Comparison of ENCODE assay signal across 22 cellular contexts in the genomic region with DNA sequence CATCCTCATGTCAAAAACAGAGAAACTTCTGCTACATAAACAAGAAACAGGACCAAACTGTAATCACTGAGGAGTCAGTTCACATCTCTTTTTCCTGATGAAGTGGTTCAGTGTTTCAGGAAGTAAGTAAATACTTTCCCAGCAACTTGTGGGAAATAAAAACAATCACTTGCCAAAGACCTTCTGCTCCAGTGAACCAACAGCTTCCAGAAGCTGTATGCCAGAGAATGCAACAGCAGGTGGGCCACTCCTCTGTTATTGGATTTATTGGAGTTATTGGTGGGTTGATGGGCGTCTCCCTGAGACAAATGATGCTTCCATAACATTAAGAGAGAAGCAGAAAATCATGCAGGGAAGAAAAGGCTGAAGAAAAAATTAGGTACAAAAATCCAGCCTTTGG. TPM values are rescaled to one million over a fixed set of nuclear protein-coding genes. Genes with fewer than 3 reads are reported as not detected.
DNase-seq lines count a peak whose midpoint lies in the region; TF ChIP-seq lines count a peak whose summit lies in the region.
"Had no signal": no experiment of that assay in that cellular context is flagged by ENCODE, and none has a peak within 500 bp of the region (broad histone marks: within the 10 kb centered on the region; RNA-seq: fewer than 3 reads in every experiment).

No MANE protein-coding gene starts in this region.

- H3K27me3 Mint-ChIP-seq in IgD-negative memory B cell (no peaks in the 10 kb centered on the region), osteocyte (ENCODE audit: unreplicated experiment) (no peaks in the 10 kb centered on the region)
- H3K27me3 Mint-ChIP-seq: CD8-positive, alpha-beta memory T cell had no signal

- no peak for TF ChIP-seq POLR2A in testis (IDR thresholded peaks at IDR 0.05)

- H3K4me1 Mint-ChIP-seq in IgD-negative memory B cell (peaks cover 23 to 28% (median 24%) of the 10 kb centered on the region in 3 donors), osteocyte (ENCODE audit: unreplicated experiment) (peaks cover 9% of the 10 kb centered on the region)

- H3K36me3 Mint-ChIP-seq in IgD-negative memory B cell (peaks cover 27% of the 10 kb centered on the region), osteocyte (ENCODE audit: unreplicated experiment) (peaks cover 47% of the 10 kb centered on the region)

- no peak overlapping the region for H3K4me3 Mint-ChIP-seq in IgD-negative memory B cell
- H3K4me3 Mint-ChIP-seq in osteocyte (ENCODE audit: unreplicated experiment): no peak overlapping the region
- H3K4me3 Mint-ChIP-seq: CD8-positive, alpha-beta memory T cell; HFFc6 had no signal

- H3K9me3 Mint-ChIP-seq in IgD-negative memory B cell (peaks cover 0 to 13% (median 13%) of the 10 kb centered on the region in 3 donors), osteocyte (ENCODE audit: unreplicated experiment) (peaks cover 12% of the 10 kb centered on the region)

- H3K27ac ChIP-seq in testis: no peak overlapping the region
- H3K27ac ChIP-seq: 22Rv1, C4-2B, PC-9 had no signal

- no peaks in the 10 kb centered on the region for H3K4me1 ChIP-seq in testis

- no peaks in the 10 kb centered on the region for H3K27me3 ChIP-seq in testis

- H3K36me3 ChIP-seq in testis (ENCODE audit: low read depth, missing control alignments): no peaks in the 10 kb centered on the region

- H3K27ac Mint-ChIP-seq in IgD-negative memory B cell: peak overlapping the region in 2 of 3 donors; percentile 8 to 14
- no peak overlapping the region for H3K27ac Mint-ChIP-seq in osteocyte (ENCODE audit: unreplicated experiment)
- H3K27ac Mint-ChIP-seq: HFFc6 had no signal

- no peak overlapping the region for H3K4me3 ChIP-seq in testis
- H3K4me3 ChIP-seq: GM12878, K562, PC-9 had no signal

- no peak for TF ChIP-seq CTCF in osteocyte (IDR thresholded peaks at IDR 0.05)
- TF ChIP-seq CTCF in testis (IDR thresholded peaks at IDR 0.05): no peak

- DNase-seq in DMS 273 (lab: John Stamatoyannopoulos, UW; ENCODE audit: unreplicated experiment) (peak; percentile 24), DMS 273 treated with DMSO at 0.1 percent for 48 hours (lab: John Stamatoyannopoulos, UW) (no peak), astrocyte of the hippocampus (ENCODE audit: low read depth, low spot score) (peak; percentile 34), osteocyte (ENCODE audit: extremely low spot score, unreplicated experiment) (peak; percentile 6), testis (no peak), DMS79 (lab: John Stamatoyannopoulos, UW) (no peak), NCI-H524 treated with DMSO at 0.1 percent for 48 hours (lab: John Stamatoyannopoulos, UW) (no peak)
- DNase-seq: CD8-positive, alpha-beta memory T cell; H7; HFFc6; NCI-H1092; NCI-H1436; NCI-H187 treated with DMSO at 0.1 percent for 48 hours; NCI-H226; PC-9; RPMI8226; SHP77 had no signal

- 85 to 88% methylated on average over 1 of the region's 1 CpG for WGBS in testis, 2 donors

- no peaks in the 10 kb centered on the region for H3K9me3 ChIP-seq in testis

- intact Hi-C loops in testis (cut with DNase I; ENCODE audit: low total_unique reads): no loop called here

RNA-seq across cellular contexts. Expression of gene SLC6A16, which starts 9.9 kb away (rescaled TPM):
- 11.6 TPM for polyA plus RNA-seq in IgD-negative memory B cell
- total RNA-seq in osteocyte: 5.3 and 6.0 TPM in 2 replicates
- total RNA-seq in testis: 10 to 100 TPM; 47.0 to 51.9 TPM
- 311 TPM for polyA plus RNA-seq in testis (ENCODE audit: insufficient read depth, low read depth, low replicate concordance)

RNA-seq across cellular contexts. Expression of gene CD37, which starts 20.1 kb away (rescaled TPM):
- 754 TPM for polyA plus RNA-seq in IgD-negative memory B cell
- not detected in 2 replicates for total RNA-seq in osteocyte
- 10 to 100 TPM; 12.6 to 16.2 TPM for total RNA-seq in testis
- 23.2 TPM for polyA plus RNA-seq in testis (ENCODE audit: insufficient read depth, low read depth, low replicate concordance)
- total RNA-seq: H7, HFFc6, PC-9 had no signal

RNA-seq across cellular contexts. Expression of gene TEAD2, which starts 47.1 kb away (rescaled TPM):
- polyA plus RNA-seq in IgD-negative memory B cell (6.3 TPM), testis (ENCODE audit: insufficient read depth, low read depth, low replicate concordance) (29.6 TPM)
- total RNA-seq in osteocyte (93.8 and 98.0 TPM in 2 replicates), testis (10 to 100 TPM; 12.6 to 20.8 TPM)
- total RNA-seq: CD8-positive, alpha-beta memory T cell had no signal
- polyA plus RNA-seq: CD8-positive, alpha-beta memory T cell had no signal

RNA-seq across cellular contexts. Expression of gene DKKL1, which starts 48.6 kb away (rescaled TPM):
- 1.1 TPM for polyA plus RNA-seq in IgD-negative memory B cell
- 1.6 and 4.4 TPM in 2 replicates for total RNA-seq in osteocyte
- 100 to 1,000 TPM; 145 to 190 TPM for total RNA-seq in testis
- polyA plus RNA-seq in testis (ENCODE audit: insufficient read depth, low read depth, low replicate concordance): 487 TPM
- total RNA-seq: CD8-positive, alpha-beta memory T cell; GM12878; HFFc6; PC-9 had no signal
- polyA plus RNA-seq: CD8-positive, alpha-beta memory T cell; GM12878 had no signal

Comparison
In these comparisons a context has a peak if more than half of its experiments do, and no peak if none do; other contexts are left out.
1. DNase-seq: peak in DMS 273 (single experiment), astrocyte of the hippocampus (single experiment) and osteocyte (single experiment); none in DMS 273 treated with DMSO at 0.1 percent for 48 hours (single experiment), testis (single experiment), DMS79 (single experiment) and NCI-H524 treated with DMSO at 0.1 percent for 48 hours (single experiment).